17 cellular contexts compared by ENCODE assay signal in genomic region chr3:72636947-72637647, GRCh38.
A peak's percentile ranks its signal among the peaks of the same experiment; 100 is the strongest.
DNase-seq lines count a peak whose midpoint lies in the region; ATAC-seq and TF ChIP-seq lines count a peak whose summit lies in the region.
"Had no signal": no experiment of that assay in that cellular context is flagged by ENCODE, and none has a peak within 500 bp of the region (broad histone marks: within the 10 kb centered on the region; RNA-seq: fewer than 3 reads in every experiment).

No MANE protein-coding gene starts in this region.

- no peak for TF ChIP-seq CTCF in neural crest cell (conservative IDR thresholded peaks at IDR 0.05)

- no peaks in the 10 kb centered on the region for H3K9me3 Mint-ChIP-seq in stimulated activated naive CD8-positive, alpha-beta T cell treated with anti-CD3 and anti-CD28 coated beads, Interleukin-15, Interleukin-2, amounts not matched to agents 100 ng/mL and 50 ng/mL, for 24 hours
- H3K9me3 Mint-ChIP-seq in stimulated activated naive CD8-positive, alpha-beta T cell treated with anti-CD3 and anti-CD28 coated beads, Interleukin-15, amount 100 ng/mL, for 72 hours = peaks cover 3 to 4% of the 10 kb centered on the region in 2 donors
- no peaks in the 10 kb centered on the region for H3K9me3 Mint-ChIP-seq in neural crest cell
- no peaks in the 10 kb centered on the region for H3K9me3 Mint-ChIP-seq in natural killer cell treated with Interleukin-12 subunit alpha and Interleukin-12 subunit beta and Interleukin-15 and Interleukin-18, amount 100 ng/mL, for 72 hours

- H3K4me1 Mint-ChIP-seq in stimulated activated naive CD8-positive, alpha-beta T cell treated with anti-CD3 and anti-CD28 coated beads, Interleukin-15, Interleukin-2, amounts not matched to agents 100 ng/mL and 50 ng/mL, for 24 hours (ENCODE audit: low read depth) = peaks cover 37% of the 10 kb centered on the region
- H3K4me1 Mint-ChIP-seq in stimulated activated naive CD8-positive, alpha-beta T cell treated with anti-CD3 and anti-CD28 coated beads, Interleukin-15, amount 100 ng/mL, for 72 hours = peaks cover 48% of the 10 kb centered on the region
- no peaks in the 10 kb centered on the region for H3K4me1 Mint-ChIP-seq in neural crest cell
- peaks cover 0 to 4% of the 10 kb centered on the region in 2 donors for H3K4me1 Mint-ChIP-seq in natural killer cell treated with Interleukin-12 subunit alpha and Interleukin-12 subunit beta and Interleukin-15 and Interleukin-18, amount 100 ng/mL, for 72 hours (ENCODE audit: low read depth in 2 of 2)

- H3K27ac Mint-ChIP-seq in stimulated activated naive CD8-positive, alpha-beta T cell treated with anti-CD3 and anti-CD28 coated beads, Interleukin-15, Interleukin-2, amounts not matched to agents 100 ng/mL and 50 ng/mL, for 24 hours = peak overlapping the region; percentile 13
- peak overlapping the region in 1 of 2 donors; percentile 9 for H3K27ac Mint-ChIP-seq in stimulated activated naive CD8-positive, alpha-beta T cell treated with anti-CD3 and anti-CD28 coated beads, Interleukin-15, amount 100 ng/mL, for 72 hours
- H3K27ac Mint-ChIP-seq in neural crest cell (ENCODE audit: unreplicated experiment) = peak overlapping the region; percentile 0
- no peak overlapping the region for H3K27ac Mint-ChIP-seq in natural killer cell treated with Interleukin-12 subunit alpha and Interleukin-12 subunit beta and Interleukin-15 and Interleukin-18, amount 100 ng/mL, for 72 hours

- no peaks in the 10 kb centered on the region for H3K36me3 Mint-ChIP-seq in stimulated activated naive CD8-positive, alpha-beta T cell treated with anti-CD3 and anti-CD28 coated beads, Interleukin-15, Interleukin-2, amounts not matched to agents 100 ng/mL and 50 ng/mL, for 24 hours (ENCODE audit: low read depth)
- H3K36me3 Mint-ChIP-seq in neural crest cell (ENCODE audit: low read depth) = no peaks in the 10 kb centered on the region
- H3K36me3 Mint-ChIP-seq in natural killer cell treated with Interleukin-12 subunit alpha and Interleukin-12 subunit beta and Interleukin-15 and Interleukin-18, amount 100 ng/mL, for 72 hours = no peaks in the 10 kb centered on the region

- no peak for DNase-seq in stimulated activated naive CD8-positive, alpha-beta T cell treated with anti-CD3 and anti-CD28 coated beads, Interleukin-15, amount 100 ng/mL, for 72 hours
- DNase-seq in UCSD-AML1 (lab: John Stamatoyannopoulos, UW; ENCODE audit: unreplicated experiment) (peak; percentile 60), neural crest cell (ENCODE audit: low read depth, low spot score) (no peak), superior temporal gyrus (ENCODE audit: extremely low spot score) (no peak), foreskin melanocyte (no peak)
- no peak for DNase-seq in natural killer cell treated with Interleukin-12 subunit alpha and Interleukin-12 subunit beta and Interleukin-15 and Interleukin-18, amount 100 ng/mL, for 72 hours (ENCODE audit: low spot score)
- DNase-seq in activated effector memory CD4-positive, alpha-beta T cell treated with Interleukin-2 at 50 U/mL for 16 hours = no peak
- DNase-seq: C1 segment of cervical spinal cord, H7, Karpas-422, MM.1S, NCI-H1417, NCI-H1930, NCI-H2171, NCI-H446 treated with DMSO at 0.1 percent for 48 hours, NCI-H748 treated with DMSO at 0.1 percent for 48 hours had no signal

- ATAC-seq in stimulated activated naive CD8-positive, alpha-beta T cell treated with anti-CD3 and anti-CD28 coated beads, Interleukin-15, amount 100 ng/mL, for 72 hours = no peak
- no peak for ATAC-seq in natural killer cell treated with Interleukin-12 subunit alpha and Interleukin-12 subunit beta and Interleukin-15 and Interleukin-18, amount 100 ng/mL, for 72 hours

- H3K27me3 Mint-ChIP-seq in stimulated activated naive CD8-positive, alpha-beta T cell treated with anti-CD3 and anti-CD28 coated beads, Interleukin-15, Interleukin-2, amounts not matched to agents 100 ng/mL and 50 ng/mL, for 24 hours = peaks cover 18% of the 10 kb centered on the region
- peaks cover 19% of the 10 kb centered on the region for H3K27me3 Mint-ChIP-seq in stimulated activated naive CD8-positive, alpha-beta T cell treated with anti-CD3 and anti-CD28 coated beads, Interleukin-15, amount 100 ng/mL, for 72 hours
- peaks cover 24% of the 10 kb centered on the region for H3K27me3 Mint-ChIP-seq in neural crest cell (ENCODE audit: low read depth)
- peaks cover 26% of the 10 kb centered on the region in 2 donors for H3K27me3 Mint-ChIP-seq in natural killer cell treated with Interleukin-12 subunit alpha and Interleukin-12 subunit beta and Interleukin-15 and Interleukin-18, amount 100 ng/mL, for 72 hours

- H3K4me3 Mint-ChIP-seq in stimulated activated naive CD8-positive, alpha-beta T cell treated with anti-CD3 and anti-CD28 coated beads, Interleukin-15, Interleukin-2, amounts not matched to agents 100 ng/mL and 50 ng/mL, for 24 hours = no peak overlapping the region
- H3K4me3 Mint-ChIP-seq in stimulated activated naive CD8-positive, alpha-beta T cell treated with anti-CD3 and anti-CD28 coated beads, Interleukin-15, amount 100 ng/mL, for 72 hours = no peak overlapping the region
- no peak overlapping the region for H3K4me3 Mint-ChIP-seq in neural crest cell
- no peak overlapping the region for H3K4me3 Mint-ChIP-seq in natural killer cell treated with Interleukin-12 subunit alpha and Interleukin-12 subunit beta and Interleukin-15 and Interleukin-18, amount 100 ng/mL, for 72 hours

Comparison
In these comparisons a context has a peak if more than half of its experiments do, and no peak if none do; other contexts are left out.
1. H3K27ac Mint-ChIP-seq: peak in stimulated activated naive CD8-positive, alpha-beta T cell treated with anti-CD3 and anti-CD28 coated beads, Interleukin-15, Interleukin-2, amounts not matched to agents 100 ng/mL and 50 ng/mL, for 24 hours (single experiment) and neural crest cell (single experiment); none in natural killer cell treated with Interleukin-12 subunit alpha and Interleukin-12 subunit beta and Interleukin-15 and Interleukin-18, amount 100 ng/mL, for 72 hours (0 of 2).